ENCODE assay signal across 8 cellular contexts in the genomic region with DNA sequence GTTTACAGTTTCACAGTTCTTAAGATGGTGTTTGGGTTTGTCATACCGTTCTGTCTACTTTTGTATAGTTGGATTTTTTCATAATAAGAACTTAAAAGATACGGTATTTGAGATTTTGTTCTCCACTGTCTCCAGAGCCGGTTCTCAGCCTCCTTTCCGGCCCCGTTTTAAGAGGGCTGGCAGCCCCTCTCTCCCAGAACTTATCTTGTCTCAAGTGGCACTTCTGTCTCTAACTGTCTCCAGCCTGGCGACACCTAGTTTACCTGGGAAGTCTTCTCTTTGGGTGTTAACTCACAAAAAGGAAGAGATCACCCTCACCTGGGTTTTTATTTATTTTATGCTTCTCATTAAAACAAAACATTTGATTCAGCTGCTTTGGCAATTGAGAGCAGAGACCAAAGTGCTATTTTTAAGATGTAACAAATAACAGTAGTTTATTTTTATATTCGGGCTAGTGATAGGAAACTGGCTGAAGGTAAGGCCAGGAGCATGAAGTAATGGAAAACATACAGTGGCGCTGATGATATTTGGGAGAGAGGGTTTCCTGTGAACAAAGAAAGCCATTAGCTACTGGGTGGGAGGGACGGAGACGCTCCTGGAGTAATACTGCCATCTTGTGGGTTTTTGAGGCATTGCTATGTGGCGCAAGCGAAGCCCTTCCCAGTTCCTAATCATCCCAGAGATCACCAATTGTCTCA. TPM values are rescaled to one million over a fixed set of nuclear protein-coding genes. Genes with fewer than 3 reads are reported as not detected.
DNase-seq lines count a peak whose midpoint lies in the region; ATAC-seq and TF ChIP-seq lines count a peak whose summit lies in the region.

No MANE protein-coding gene starts in this region.

- WGBS in suprapubic skin, result 36% methylated on average over 12 of the region's 12 CpGs

- peak overlapping the region; percentile 35 for H3K4me3 Mint-ChIP-seq in activated T-helper 1 cell treated with anti-CD3 and anti-CD28 coated beads, Interleukin-12 subunit alpha, Interleukin-12 subunit beta, Interleukin-2, Interleukin-4 antibody, amounts not matched to agents 30 ng/mL and 10 ng/mL and 1 ng/mL, durations not matched to agents 14 hours and 24 hours and 36 hours

- peaks cover 15% of the 10 kb centered on the region for H3K4me1 Mint-ChIP-seq in activated T-helper 1 cell treated with anti-CD3 and anti-CD28 coated beads, Interleukin-12 subunit alpha, Interleukin-12 subunit beta, Interleukin-2, Interleukin-4 antibody, amounts not matched to agents 30 ng/mL and 10 ng/mL and 1 ng/mL, durations not matched to agents 14 hours and 24 hours and 36 hours (ENCODE audit: low read depth)

- TF ChIP-seq CTCF in Peyer's patch (IDR thresholded peaks at IDR 0.05) (peak; percentile 79 to 96 (median 94)), fibroblast of villous mesenchyme (IDR thresholded peaks at IDR 0.05; ENCODE audit: insufficient read depth, low read depth, low read length) (peak; percentile 94), neutrophil (IDR thresholded peaks at IDR 0.05) (peak; percentile 76), suprapubic skin (IDR thresholded peaks at IDR 0.05) (peak; percentile 94)

- H3K27me3 ChIP-seq in Peyer's patch (no peaks in the 10 kb centered on the region), neutrophil (no peaks in the 10 kb centered on the region), suprapubic skin (no peaks in the 10 kb centered on the region)

- no peak overlapping the region for H3K27ac ChIP-seq in Peyer's patch
- no peak overlapping the region for H3K27ac ChIP-seq in neutrophil
- no peak overlapping the region for H3K27ac ChIP-seq in suprapubic skin

- peak overlapping the region; percentile 16 for H3K27ac Mint-ChIP-seq in activated T-helper 1 cell treated with anti-CD3 and anti-CD28 coated beads, Interleukin-12 subunit alpha, Interleukin-12 subunit beta, Interleukin-2, Interleukin-4 antibody, amounts not matched to agents 30 ng/mL and 10 ng/mL and 1 ng/mL, durations not matched to agents 14 hours and 24 hours and 36 hours

- intact Hi-C loops in activated T-helper 1 cell treated with anti-CD3 and anti-CD28 coated beads, Interleukin-12 subunit alpha, Interleukin-12 subunit beta, Interleukin-2, Interleukin-4 antibody, amounts not matched to agents 30 ng/mL and 10 ng/mL and 1 ng/mL, durations not matched to agents 14 hours and 24 hours and 36 hours (cut with micrococcal nuclease), result loop anchor here (1.0 to 2.0 kb wide), 10 partner anchors 49 to 1202 kb away; a partner anchor contains a TSS

- H3K4me3 ChIP-seq in Peyer's patch (no peak overlapping the region), fibroblast of villous mesenchyme (ENCODE audit: low read depth, low read length) (peak overlapping the region; percentile 30), neutrophil (ENCODE audit: low read depth in 1 of 2, low read length in 1 of 2) (no peak overlapping the region), suprapubic skin (no peak overlapping the region)

- H3K36me3 ChIP-seq in Peyer's patch (no peaks in the 10 kb centered on the region), neutrophil (no peaks in the 10 kb centered on the region), suprapubic skin (no peaks in the 10 kb centered on the region)

- DNase-seq in EH (ENCODE audit: low read depth), result peak; percentile 80
- peak; percentile 84 for DNase-seq in KBM-7
- DNase-seq in Peyer's patch, result peak; percentile 45 to 87 (median 55)
- DNase-seq in activated T-helper 1 cell treated with anti-CD3 and anti-CD28 coated beads, Interleukin-12 subunit alpha, Interleukin-12 subunit beta, Interleukin-2, Interleukin-4 antibody, amounts not matched to agents 30 ng/mL and 10 ng/mL and 1 ng/mL, durations not matched to agents 14 hours and 24 hours and 36 hours (ENCODE audit: low spot score), result peak; percentile 59
- peak; percentile 78 for DNase-seq in fibroblast of villous mesenchyme (ENCODE audit: low read depth)
- DNase-seq in suprapubic skin (ENCODE audit: low spot score in 2 of 2), result peak in 1 of 2 donors; percentile 75

- peaks cover 9% of the 10 kb centered on the region for H3K27me3 Mint-ChIP-seq in activated T-helper 1 cell treated with anti-CD3 and anti-CD28 coated beads, Interleukin-12 subunit alpha, Interleukin-12 subunit beta, Interleukin-2, Interleukin-4 antibody, amounts not matched to agents 30 ng/mL and 10 ng/mL and 1 ng/mL, durations not matched to agents 14 hours and 24 hours and 36 hours (ENCODE audit: insufficient read depth)

- no peaks in the 10 kb centered on the region for H3K36me3 Mint-ChIP-seq in activated T-helper 1 cell treated with anti-CD3 and anti-CD28 coated beads, Interleukin-12 subunit alpha, Interleukin-12 subunit beta, Interleukin-2, Interleukin-4 antibody, amounts not matched to agents 30 ng/mL and 10 ng/mL and 1 ng/mL, durations not matched to agents 14 hours and 24 hours and 36 hours (ENCODE audit: low read depth)

- no peak for TF ChIP-seq EP300 in suprapubic skin (IDR thresholded peaks at IDR 0.05)

- in situ Hi-C loops in KBM-7 (cut with MboI; ENCODE audit: low pct_unique_long_range_greater_than_20kb, low sequenced_read_pairs), result no loop called here

- peak; percentile 84 for ATAC-seq in GM21717 (IDR thresholded peaks at IDR 0.05; ENCODE audit: unreplicated experiment)

- H3K4me1 ChIP-seq in Peyer's patch (no peaks in the 10 kb centered on the region), neutrophil (ENCODE audit: control insufficient read depth in 1 of 2, insufficient read depth in 1 of 2, low read depth in 1 of 2, low read length in 1 of 2) (peaks cover 0 to 6% of the 10 kb centered on the region in 2 experiments), suprapubic skin (peaks cover 9% of the 10 kb centered on the region)

- TF ChIP-seq POLR2A in Peyer's patch (IDR thresholded peaks at IDR 0.05) (no peak), suprapubic skin (IDR thresholded peaks at IDR 0.05) (no peak)

- H3K9me3 ChIP-seq in Peyer's patch (no peaks in the 10 kb centered on the region), neutrophil (no peaks in the 10 kb centered on the region), suprapubic skin (no peaks in the 10 kb centered on the region)

- no peaks in the 10 kb centered on the region for H3K9me3 Mint-ChIP-seq in activated T-helper 1 cell treated with anti-CD3 and anti-CD28 coated beads, Interleukin-12 subunit alpha, Interleukin-12 subunit beta, Interleukin-2, Interleukin-4 antibody, amounts not matched to agents 30 ng/mL and 10 ng/mL and 1 ng/mL, durations not matched to agents 14 hours and 24 hours and 36 hours

RNA-seq across cellular contexts. Expression of a gene that starts 48.3 kb away (rescaled TPM):
- total RNA-seq in Peyer's patch (1 to 10 TPM; 3.5 to 4.2 (median 4.0) TPM), fibroblast of villous mesenchyme (0.64 and 4.7 TPM in 2 replicates), suprapubic skin (10 to 100 TPM; 12.1 to 18.8 (median 14.8) TPM)
- 1.3 and 1.4 TPM in 2 replicates for total RNA-seq in activated T-helper 1 cell treated with anti-CD3 and anti-CD28 coated beads, Interleukin-12 subunit alpha, Interleukin-12 subunit beta, Interleukin-2, Interleukin-4 antibody, amounts not matched to agents 30 ng/mL and 10 ng/mL and 1 ng/mL, durations not matched to agents 14 hours and 24 hours and 36 hours
